In genomic region chr2:73175663-73176204, GRCh38 we compare ENCODE assay signal across 1 cellular context.
TF ChIP-seq lines count a peak whose summit lies in the region.

No MANE protein-coding gene starts in this region.

TF ChIP-seq in K562, 482 proteins besides CTCF, POLR2A, EP300 and RAD21 (continues in another document):
- TF ChIP-seq ID3 (CRISPR knock-in tag; IDR thresholded peaks at IDR 0.05) (no peak), ID3 (tag; IDR thresholded peaks at IDR 0.05) (no peak), CBFB (CRISPR knock-in tag; IDR thresholded peaks at IDR 0.05) (no peak), L3MBTL2 (IDR thresholded peaks at IDR 0.05) (peak; percentile 95), ZNF133 (CRISPR knock-in tag; IDR thresholded peaks at IDR 0.05) (no peak), POLR2G (IDR thresholded peaks at IDR 0.05; ENCODE audit: low read depth, low read length) (peak; percentile 82), SMAD4 (CRISPR knock-in tag; conservative IDR thresholded peaks at IDR 0.05) (peak; percentile 63), HNRNPK (IDR thresholded peaks at IDR 0.05; ENCODE audit: low read depth, low read length, poor library complexity, severe bottlenecking) (peak; percentile 14), MEF2A (IDR thresholded peaks at IDR 0.05; ENCODE audit: control insufficient read depth, low read depth, low read length) (no peak), HLTF (IDR thresholded peaks at IDR 0.05) (no peak), ZBTB5 (IDR thresholded peaks at IDR 0.05) (no peak), ZFP1 (CRISPR knock-in tag; IDR thresholded peaks at IDR 0.05) (no peak), HNRNPLL (IDR thresholded peaks at IDR 0.05; ENCODE audit: low read depth, low read length, poor library complexity, severe bottlenecking) (peak; percentile 65), RBBP5 (IDR thresholded peaks at IDR 0.05; ENCODE audit: borderline replicate concordance, insufficient read depth, low read length, poor library complexity, severe bottlenecking) (no peak), ZEB2 (IDR thresholded peaks at IDR 0.05) (no peak), PHB (CRISPR knock-in tag; IDR thresholded peaks at IDR 0.05) (no peak), MTA2 (IDR thresholded peaks at IDR 0.05; ENCODE audit: low read depth) (no peak), CREB3L1 (IDR thresholded peaks at IDR 0.05; ENCODE audit: borderline replicate concordance, low read depth) (0 out of 2 replicates have a peak, but pooled peaks have one; percentile 27), NR2C2 (CRISPR knock-in tag; IDR thresholded peaks at IDR 0.05) (no peak), NR2C2 (tag; IDR thresholded peaks at IDR 0.05) (no peak), BCL6 (CRISPR knock-in tag; IDR thresholded peaks at IDR 0.05) (no peak), HNRNPL (IDR thresholded peaks at IDR 0.05; ENCODE audit: low read depth, low read length) (peak; percentile 92), ATF1 (CRISPR knock-in tag; IDR thresholded peaks at IDR 0.05) (no peak), ATF1 (tag; IDR thresholded peaks at IDR 0.05) (peak; percentile 36; the same call in 1 of the 2 replicates), ZNF592 (IDR thresholded peaks at IDR 0.05) (peak; percentile 72), PCBP1 (IDR thresholded peaks at IDR 0.05; ENCODE audit: low read depth, low read length, poor library complexity, severe bottlenecking) (peak; percentile 38), PHF21A (IDR thresholded peaks at IDR 0.05; ENCODE audit: borderline replicate concordance, low read depth) (no peak), PHB2 (IDR thresholded peaks at IDR 0.05; ENCODE audit: low read depth) (no peak), NRF1 (conservative IDR thresholded peaks at IDR 0.05 in 1 of 2, IDR thresholded peaks at IDR 0.05 in 1 of 2) (peak; percentile 48 to 53; a peak in 3 of 4 replicates), MAZ (CRISPR knock-in tag; conservative IDR thresholded peaks at IDR 0.05 in 1 of 2, IDR thresholded peaks at IDR 0.05 in 1 of 2) (peak in 1 of 2 experiments; percentile 70; a peak in 2 of 4 replicates), CBFA2T3 (IDR thresholded peaks at IDR 0.05) (peak; percentile 67), ELF2 (CRISPR knock-in tag; IDR thresholded peaks at IDR 0.05) (no peak), ZNF121 (CRISPR knock-in tag; conservative IDR thresholded peaks at IDR 0.05) (no peak), MNT (conservative IDR thresholded peaks at IDR 0.05) (peak in 1 of 2 experiments; percentile 48; a peak in 1 of 4 replicates), ETV5 (CRISPR knock-in tag; IDR thresholded peaks at IDR 0.05; ENCODE audit: low read depth) (no peak), ZBTB49 (CRISPR knock-in tag; IDR thresholded peaks at IDR 0.05; ENCODE audit: borderline replicate concordance) (no peak), PRDM10 (IDR thresholded peaks at IDR 0.05; ENCODE audit: partially characterized antibody) (no peak), YY1 (IDR thresholded peaks at IDR 0.05; ENCODE audit: borderline replicate concordance in 1 of 3, control insufficient read depth in 1 of 3, extremely low read depth in 1 of 3, insufficient read depth in 3 of 3, insufficient read length in 1 of 3, insufficient replicate concordance in 2 of 3, low read depth in 1 of 3, low read length in 2 of 3) (peak in 1 of 3 experiments; percentile 44), NONO (IDR thresholded peaks at IDR 0.05; ENCODE audit: low read depth in 2 of 2, low read length in 1 of 2) (no peak), MYNN (IDR thresholded peaks at IDR 0.05) (no peak), MYNN (CRISPR knock-in tag; IDR thresholded peaks at IDR 0.05) (no peak), SFPQ (IDR thresholded peaks at IDR 0.05; ENCODE audit: low read depth, low read length) (no peak), MEIS2 (IDR thresholded peaks at IDR 0.05; ENCODE audit: partially characterized antibody) (no peak), HCFC1 (IDR thresholded peaks at IDR 0.05; ENCODE audit: low read depth, low read length) (peak; percentile 32), SNAPC5 (CRISPR knock-in tag; IDR thresholded peaks at IDR 0.05) (no peak), THAP7 (CRISPR knock-in tag; IDR thresholded peaks at IDR 0.05) (no peak), HSF4 (CRISPR knock-in tag; IDR thresholded peaks at IDR 0.05; ENCODE audit: borderline replicate concordance) (no peak), EGR1 (conservative IDR thresholded peaks at IDR 0.05) (peak; percentile 88), PTRF (tag; IDR thresholded peaks at IDR 0.05) (no peak)
